ENCODE assay signal across 9 cellular contexts in the genomic region with DNA sequence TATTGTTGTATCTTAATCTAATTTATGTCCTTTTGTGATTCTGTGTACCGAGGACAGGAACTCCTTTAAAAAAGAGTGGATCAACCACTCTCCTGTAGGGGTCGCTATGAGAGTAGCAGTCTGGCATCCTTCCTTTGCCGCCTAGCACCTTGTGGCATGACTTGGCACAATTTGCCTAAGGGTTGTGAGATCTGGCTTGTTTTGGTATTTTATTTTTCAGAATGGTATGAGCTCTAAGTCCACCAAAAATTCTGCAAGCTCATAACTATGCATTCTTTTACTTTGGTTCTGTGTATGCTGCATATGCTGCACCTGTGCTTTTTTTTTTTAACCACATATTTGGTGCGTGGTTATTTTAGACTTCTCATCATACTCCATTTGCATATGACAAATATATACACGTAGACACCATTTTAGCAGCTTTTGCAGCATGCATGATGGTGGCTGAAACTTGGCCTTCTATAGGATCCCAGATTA.
DNase-seq lines count a peak whose midpoint lies in the region; ATAC-seq and TF ChIP-seq lines count a peak whose summit lies in the region.
"Had no signal": no experiment of that assay in that cellular context is flagged by ENCODE, and none has a peak within 500 bp of the region (broad histone marks: within the 10 kb centered on the region; RNA-seq: fewer than 3 reads in every experiment).

No MANE protein-coding gene starts in this region.

- no peaks in the 10 kb centered on the region for H3K27me3 Mint-ChIP-seq in activated naive CD4-positive, alpha-beta T cell treated with anti-CD3 and anti-CD28 coated beads, Interleukin-2, amount 10 ng/mL, durations not matched to agents 7 days and 5 days

- no peak overlapping the region for H2AFZ ChIP-seq in hepatocyte

- no peaks in the 10 kb centered on the region for H3K9me3 ChIP-seq in hepatocyte (ENCODE audit: low read depth)

- H3K36me3 ChIP-seq in hepatocyte (replicated peaks; ENCODE audit: insufficient read depth, low read depth), result no peaks in the 10 kb centered on the region

- 56% methylated on average over 5 of the region's 5 CpGs for WGBS in hepatocyte (ENCODE audit: low lambda C conversion rate, missing lambda C conversion rate)

- peak overlapping the region; percentile 61 for H3K4me2 ChIP-seq in hepatocyte

- H3K27me3 ChIP-seq in hepatocyte, result no peaks in the 10 kb centered on the region

- no peaks in the 10 kb centered on the region for H3K36me3 Mint-ChIP-seq in activated naive CD4-positive, alpha-beta T cell treated with anti-CD3 and anti-CD28 coated beads, Interleukin-2, amount 10 ng/mL, durations not matched to agents 7 days and 5 days
- H3K36me3 Mint-ChIP-seq: activated naive CD4-positive, alpha-beta T cell treated with anti-CD3 and anti-CD28 coated beads, Interleukin-2, amount 50 U/mL, for 72 hours had no signal

- H4K20me1 ChIP-seq in hepatocyte (ENCODE audit: insufficient read depth, poor library complexity, severe bottlenecking), result no peaks in the 10 kb centered on the region

- no peak overlapping the region for H3K27ac Mint-ChIP-seq in activated naive CD4-positive, alpha-beta T cell treated with anti-CD3 and anti-CD28 coated beads, Interleukin-2, amount 10 ng/mL, durations not matched to agents 7 days and 5 days
- H3K27ac Mint-ChIP-seq: activated naive CD4-positive, alpha-beta T cell treated with anti-CD3 and anti-CD28 coated beads, Interleukin-2, amount 50 U/mL, for 72 hours had no signal

- no peaks in the 10 kb centered on the region for H3K4me1 Mint-ChIP-seq in activated naive CD4-positive, alpha-beta T cell treated with anti-CD3 and anti-CD28 coated beads, Interleukin-2, amount 10 ng/mL, durations not matched to agents 7 days and 5 days

- CTCF ChIA-PET in RWPE1 (lab: Yijun Ruan, JAX), result interaction anchor here (0.6 kb wide), 2 partner anchors 12 to 1423 kb away, joined by 3 read pairs; no protein-coding TSS in a partner anchor
- CTCF ChIA-PET in activated naive CD4-positive, alpha-beta T cell treated with anti-CD3 and anti-CD28 coated beads, Interleukin-2, amount 10 ng/mL, durations not matched to agents 7 days and 5 days (lab: Charles Lee), result interaction anchor here (1.0 kb wide), 1 partner anchor 326 kb away, joined by 3 read pairs; no protein-coding TSS in a partner anchor

- H3K79me2 ChIP-seq in hepatocyte, result peaks cover 38% of the 10 kb centered on the region

- H3K9me2 ChIP-seq in hepatocyte (replicated peaks; ENCODE audit: insufficient read depth), result no peaks in the 10 kb centered on the region

- peaks cover 35% of the 10 kb centered on the region for H3K4me1 ChIP-seq in hepatocyte (ENCODE audit: insufficient read depth)

- ATAC-seq in GM21423 (IDR thresholded peaks at IDR 0.05; ENCODE audit: unreplicated experiment), result peak; percentile 58
- ATAC-seq in HG03469 (IDR thresholded peaks at IDR 0.05; ENCODE audit: unreplicated experiment), result peak; percentile 59

- H3K27ac ChIP-seq in RWPE1 (no peak overlapping the region), hepatocyte (no peak overlapping the region)

- no peak for DNase-seq in RWPE1 (ENCODE audit: low spot score)
- peak; percentile 55 for DNase-seq in hepatocyte (ENCODE audit: low spot score)
- DNase-seq in GF-D8 (lab: John Stamatoyannopoulos, UW), result no peak
- no peak for DNase-seq in LoVo (ENCODE audit: low spot score)
- no peak for DNase-seq in activated naive CD4-positive, alpha-beta T cell treated with anti-CD3 and anti-CD28 coated beads, Interleukin-2, amount 10 ng/mL, durations not matched to agents 7 days and 5 days

- H3K9me3 Mint-ChIP-seq in activated naive CD4-positive, alpha-beta T cell treated with anti-CD3 and anti-CD28 coated beads, Interleukin-2, amount 10 ng/mL, durations not matched to agents 7 days and 5 days, result no peaks in the 10 kb centered on the region
- H3K9me3 Mint-ChIP-seq: activated naive CD4-positive, alpha-beta T cell treated with anti-CD3 and anti-CD28 coated beads, Interleukin-2, amount 50 U/mL, for 72 hours had no signal

- no peak overlapping the region for H3K4me3 ChIP-seq in hepatocyte

- peak; percentile 93 for TF ChIP-seq CTCF in GM12872 (IDR thresholded peaks at IDR 0.05; ENCODE audit: insufficient read depth, low read depth, low read length)
- peak; percentile 39; the same call in 1 of the 2 replicates for TF ChIP-seq CTCF in RWPE1 (conservative IDR thresholded peaks at IDR 0.05; ENCODE audit: low read depth)
- peak; percentile 48 for TF ChIP-seq CTCF in hepatocyte (IDR thresholded peaks at IDR 0.05; ENCODE audit: poor library complexity)

- H3K4me3 Mint-ChIP-seq in activated naive CD4-positive, alpha-beta T cell treated with anti-CD3 and anti-CD28 coated beads, Interleukin-2, amount 10 ng/mL, durations not matched to agents 7 days and 5 days, result no peak overlapping the region

- POLR2A ChIA-PET in RWPE1 (lab: Yijun Ruan, JAX; ENCODE audit: low non-redundant PET), result no interaction called here

Comparison
In these comparisons a context has a peak if more than half of its experiments do, and no peak if none do; other contexts are left out.
1. CTCF ChIP-seq: peak in every context shown above with its lines; median percentile 93 in GM12872; 48 in hepatocyte; 39 in RWPE1.